In genomic region chr3:136772709-136773108, GRCh38 we compare ENCODE assay signal across 1 cellular context.
TF ChIP-seq lines count a peak whose summit lies in the region.

No MANE protein-coding gene starts in this region.

TF ChIP-seq in IMR-90, 13 proteins besides CTCF, POLR2A, EP300 and RAD21:
- TF ChIP-seq MXI1 (IDR thresholded peaks at IDR 0.05; ENCODE audit: borderline replicate concordance, low read depth, low read length) (no peak), FOS (IDR thresholded peaks at IDR 0.05; ENCODE audit: low read depth, low read length) (no peak), SMC3 (IDR thresholded peaks at IDR 0.05; ENCODE audit: low read depth, low read length) (no peak), CHD1 (IDR thresholded peaks at IDR 0.05; ENCODE audit: low read depth, low read length) (no peak), RCOR1 (IDR thresholded peaks at IDR 0.05; ENCODE audit: insufficient replicate concordance, low read length) (no peak), USF2 (IDR thresholded peaks at IDR 0.05; ENCODE audit: low read depth, low read length) (no peak), NFE2L2 (IDR thresholded peaks at IDR 0.05; ENCODE audit: low read depth, low read length) (no peak), MAFK (IDR thresholded peaks at IDR 0.05; ENCODE audit: low read depth, low read length) (no peak), ELK1 (IDR thresholded peaks at IDR 0.05; ENCODE audit: borderline replicate concordance, low read depth, low read length) (no peak), MAZ (IDR thresholded peaks at IDR 0.05; ENCODE audit: borderline replicate concordance, low read depth, low read length) (no peak), RFX5 (IDR thresholded peaks at IDR 0.05; ENCODE audit: low read depth, low read length) (no peak), BHLHE40 (IDR thresholded peaks at IDR 0.05; ENCODE audit: low read depth, low read length) (no peak), CEBPB (IDR thresholded peaks at IDR 0.05; ENCODE audit: low read depth, low read length) (no peak)
